In the genomic region with DNA sequence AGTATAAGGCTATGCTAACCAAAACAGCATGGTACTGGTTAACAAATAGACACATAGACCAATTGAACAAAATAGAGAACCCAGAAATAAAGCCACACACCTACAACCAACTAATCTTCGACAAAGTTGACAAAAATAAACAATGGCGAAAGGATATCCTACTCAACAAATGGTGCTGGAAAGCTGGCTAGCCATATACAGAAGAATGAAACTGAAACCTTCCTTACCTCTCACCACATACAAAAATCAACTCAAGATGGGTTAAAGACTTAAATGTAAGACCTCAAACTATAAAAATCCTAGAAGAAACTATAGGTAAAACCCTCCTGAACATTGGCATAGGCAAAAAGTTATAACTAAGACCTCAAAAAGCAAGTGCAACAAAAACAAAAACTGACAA, we compare ENCODE assay signal across 31 cellular contexts.
"Had no signal": no experiment of that assay in that cellular context is flagged by ENCODE, and none has a peak within 500 bp of the region (broad histone marks: within the 10 kb centered on the region; RNA-seq: fewer than 3 reads in every experiment).

No MANE protein-coding gene starts in this region.

- H3K9me3 ChIP-seq: body of pancreas, gastrocnemius medialis had no signal

- H3K27me3 Mint-ChIP-seq: activated CD4-positive, alpha-beta T cell treated with anti-CD3 and anti-CD28 coated beads for 36 hours; activated CD4-positive, alpha-beta T cell treated with anti-CD3 and anti-CD28 coated beads, Interleukin-2, amount 10 ng/mL, durations not matched to agents 24 days and 14 days; activated CD8-positive, alpha-beta T cell treated with anti-CD3 and anti-CD28 coated beads for 36 hours; activated naive CD8-positive, alpha-beta T cell treated with anti-CD3 and anti-CD28 coated beads for 36 hours; activated T-cell treated with anti-CD3 and anti-CD28 coated beads, Interleukin-2, amount 50 U/mL, for 24 hours; effector memory CD8-positive, alpha-beta T cell; T-helper 17 cell had no signal

- H3K4me1 ChIP-seq: body of pancreas, foreskin keratinocyte had no signal

- ATAC-seq: activated CD4-positive, alpha-beta T cell treated with anti-CD3 and anti-CD28 coated beads for 36 hours; activated CD8-positive, alpha-beta T cell treated with anti-CD3 and anti-CD28 coated beads for 36 hours; activated T-cell treated with anti-CD3 and anti-CD28 coated beads, Interleukin-2, amount 50 U/mL, for 72 hours; body of pancreas; effector memory CD8-positive, alpha-beta T cell; foreskin keratinocyte; gastrocnemius medialis; heart left ventricle; T-helper 17 cell had no signal

- H3K4me3 ChIP-seq: body of pancreas, esophagus muscularis mucosa, gastrocnemius medialis, heart left ventricle had no signal

- H3K36me3 ChIP-seq: esophagus muscularis mucosa, gastrocnemius medialis, heart left ventricle had no signal

- H3K27ac Mint-ChIP-seq: activated CD4-positive, alpha-beta T cell treated with anti-CD3 and anti-CD28 coated beads for 36 hours; activated CD4-positive, alpha-beta T cell treated with anti-CD3 and anti-CD28 coated beads, Interleukin-2, amount 10 ng/mL, durations not matched to agents 24 days and 14 days; activated CD8-positive, alpha-beta T cell treated with anti-CD3 and anti-CD28 coated beads for 36 hours; activated naive CD8-positive, alpha-beta T cell treated with anti-CD3 and anti-CD28 coated beads for 36 hours; activated T-cell treated with anti-CD3 and anti-CD28 coated beads, Interleukin-2, amount 50 U/mL, for 24 hours; activated T-cell treated with anti-CD3 and anti-CD28 coated beads, Interleukin-2, amount 50 U/mL, for 72 hours; effector memory CD8-positive, alpha-beta T cell; T-helper 17 cell had no signal

- FAIRE-seq: colon had no signal

- H3K27ac ChIP-seq: body of pancreas, esophagus muscularis mucosa, foreskin keratinocyte, gastrocnemius medialis, heart left ventricle had no signal

- DNase-seq: activated CD4-positive, alpha-beta T cell treated with anti-CD3 and anti-CD28 coated beads for 36 hours; activated CD4-positive, alpha-beta T cell treated with anti-CD3 and anti-CD28 coated beads, Interleukin-2, amount 10 ng/mL, durations not matched to agents 24 days and 14 days; activated CD4-positive, CD25-positive, alpha-beta regulatory T cell; activated CD4-positive, CD25-positive, alpha-beta regulatory T cell treated with anti-CD3 and anti-CD28 coated beads, Interleukin-2, amount 50 U/mL, for 72 hours; activated CD8-positive, alpha-beta memory T cell treated with anti-CD3 and anti-CD28 coated beads for 24 hours; activated CD8-positive, alpha-beta memory T cell treated with anti-CD3 and anti-CD28 coated beads, Interleukin-2, amount 50 U/mL, for 4 hours; activated CD8-positive, alpha-beta T cell treated with anti-CD3 and anti-CD28 coated beads for 36 hours; activated gamma-delta T cell; activated naive CD4-positive, alpha-beta T cell treated with anti-CD3 and anti-CD28 coated beads, Interleukin-2, amount 50 U/mL, for 16 hours; activated naive CD4-positive, alpha-beta T cell treated with Interleukin-2 at 50 U/mL for 16 hours; activated naive CD8-positive, alpha-beta T cell treated with anti-CD3 and anti-CD28 coated beads for 36 hours; activated T-cell treated with anti-CD3 and anti-CD28 coated beads for 4 hours; activated T-cell treated with anti-CD3 and anti-CD28 coated beads, Interleukin-2, amount 50 U/mL, for 24 hours; activated T-cell treated with anti-CD3 and anti-CD28 coated beads, Interleukin-2, amount 50 U/mL, for 72 hours; amniotic stem cell; anterior cingulate cortex; body of pancreas; caudate nucleus; cortex of kidney; dermis blood vessel endothelial cell; effector CD4-positive, alpha-beta T cell; effector memory CD8-positive, alpha-beta T cell; erythroblast; foreskin keratinocyte; gastrocnemius medialis; glutamatergic neuron; heart left ventricle; T-helper 1 cell; T-helper 17 cell had no signal

- H3K4me3 Mint-ChIP-seq: activated CD4-positive, alpha-beta T cell treated with anti-CD3 and anti-CD28 coated beads for 36 hours; activated CD4-positive, alpha-beta T cell treated with anti-CD3 and anti-CD28 coated beads, Interleukin-2, amount 10 ng/mL, durations not matched to agents 24 days and 14 days; activated CD8-positive, alpha-beta T cell treated with anti-CD3 and anti-CD28 coated beads for 36 hours; activated naive CD8-positive, alpha-beta T cell treated with anti-CD3 and anti-CD28 coated beads for 36 hours; activated T-cell treated with anti-CD3 and anti-CD28 coated beads, Interleukin-2, amount 50 U/mL, for 24 hours; activated T-cell treated with anti-CD3 and anti-CD28 coated beads, Interleukin-2, amount 50 U/mL, for 72 hours; effector memory CD8-positive, alpha-beta T cell; T-helper 17 cell had no signal

- H3K27me3 ChIP-seq: body of pancreas, esophagus muscularis mucosa, foreskin keratinocyte, gastrocnemius medialis, heart left ventricle had no signal
